28 cellular contexts compared by ENCODE assay signal in genomic region chr1:176536588-176536987, GRCh38.
"Had no signal": no experiment of that assay in that cellular context is flagged by ENCODE, and none has a peak within 500 bp of the region (broad histone marks: within the 10 kb centered on the region; RNA-seq: fewer than 3 reads in every experiment).

No MANE protein-coding gene starts in this region.

- DNase-seq: colonic mucosa; cortex of kidney; dermis blood vessel endothelial cell; dorsolateral prefrontal cortex; effector CD4-positive, alpha-beta T cell; effector CD8-positive, alpha-beta T cell; effector memory CD4-positive, alpha-beta T cell; effector memory CD8-positive, alpha-beta T cell; endodermal cell; erythroblast; esophagus squamous epithelium; foreskin fibroblast; foreskin keratinocyte; foreskin melanocyte; gastrocnemius medialis; glutamatergic neuron; head of caudate nucleus; heart left ventricle; heart right ventricle had no signal

- H3K27ac ChIP-seq: colonic mucosa, coronary artery, dorsolateral prefrontal cortex, epithelial cell of prostate, esophagus muscularis mucosa, esophagus squamous epithelium, foreskin keratinocyte, gastrocnemius medialis, gastroesophageal sphincter, heart left ventricle, heart right ventricle had no signal

- H3K9me3 ChIP-seq: colonic mucosa, esophagus muscularis mucosa, esophagus squamous epithelium, gastrocnemius medialis, gastroesophageal sphincter, heart left ventricle had no signal

- H3K4me1 ChIP-seq: colonic mucosa, esophagus muscularis mucosa, esophagus squamous epithelium, foreskin keratinocyte, gastrocnemius medialis, gastroesophageal sphincter, heart left ventricle, heart right ventricle had no signal

- ATAC-seq: effector memory CD8-positive, alpha-beta T cell; esophagus mucosa; foreskin keratinocyte; gastrocnemius medialis; gastroesophageal sphincter; heart left ventricle; heart right ventricle had no signal

- H3K27me3 ChIP-seq: colonic mucosa, dorsolateral prefrontal cortex, esophagus muscularis mucosa, esophagus squamous epithelium, foreskin keratinocyte, gastrocnemius medialis, gastroesophageal sphincter, heart left ventricle, heart right ventricle had no signal

- H3K4me3 ChIP-seq: colonic mucosa, coronary artery, dorsolateral prefrontal cortex, esophagus muscularis mucosa, esophagus squamous epithelium, gastrocnemius medialis, gastroesophageal sphincter, heart left ventricle, heart right ventricle had no signal

- FAIRE-seq: colon, endometrium, endothelial cell of umbilical vein, frontal cortex had no signal

- H3K36me3 ChIP-seq: colonic mucosa, esophagus muscularis mucosa, esophagus squamous epithelium, gastrocnemius medialis, gastroesophageal sphincter, heart left ventricle, heart right ventricle had no signal
